21 cellular contexts compared by ENCODE assay signal in genomic region chr9:135987838-135988404, GRCh38. TPM values are rescaled to one million over a fixed set of nuclear protein-coding genes. Genes with fewer than 3 reads are reported as not detected.
A peak's percentile ranks its signal among the peaks of the same experiment; 100 is the strongest.
DNase-seq lines count a peak whose midpoint lies in the region.
"Had no signal": no experiment of that assay in that cellular context is flagged by ENCODE, and none has a peak within 500 bp of the region (broad histone marks: within the 10 kb centered on the region; RNA-seq: fewer than 3 reads in every experiment).

No MANE protein-coding gene starts in this region.

- no peak overlapping the region for H3K9ac ChIP-seq in BLaER1
- H3K9ac ChIP-seq in BLaER1 treated with 17β-estradiol and CSF1 and Interleukin-3, amounts not matched to agents 10 nM and 100 nM, result peak overlapping the region in 2 of 11 experiments; percentile 19 to 41; a peak in 1 of 22 replicates
- no peak overlapping the region for H3K9ac ChIP-seq in mesenchymal stem cell (ENCODE audit: low read length)

- H2BK12ac ChIP-seq in mesenchymal stem cell (ENCODE audit: low read length in 2 of 2), result no peak overlapping the region

- H3K18ac ChIP-seq in mesenchymal stem cell (ENCODE audit: low read depth in 1 of 2, low read length in 2 of 2), result no peak overlapping the region

- H2AK5ac ChIP-seq in mesenchymal stem cell (ENCODE audit: low read length, severe bottlenecking), result no peak overlapping the region

- DNase-seq in mesenchymal stem cell (no peak), GM19238 (ENCODE audit: insufficient read length, low spot score) (no peak), NCI-H1105 (lab: John Stamatoyannopoulos, UW) (no peak)
- DNase-seq in activated CD4-positive, CD25-positive, alpha-beta regulatory T cell (lab: John Stamatoyannopoulos, UW), result no peak
- DNase-seq: 8988T; ACHN; C1 segment of cervical spinal cord; CD4-positive, CD25-positive, alpha-beta regulatory T cell; CD8-positive, alpha-beta memory T cell; COR-L47; DMS 273 treated with DMSO at 0.1 percent for 48 hours; DMS153; DMS53; DMS79; DND-41; EL; GDM1 had no signal

- 94% methylated on average over 16 of the region's 16 CpGs for WGBS in mesenchymal stem cell

- H3K36me3 ChIP-seq in BLaER1 (no peaks in the 10 kb centered on the region), mesenchymal stem cell (ENCODE audit: control insufficient read depth in 1 of 2, insufficient read depth in 2 of 2, low read depth in 1 of 2, low read length in 2 of 2) (no peaks in the 10 kb centered on the region)
- no peaks in the 10 kb centered on the region for H3K36me3 ChIP-seq in BLaER1 treated with 17β-estradiol and CSF1 and Interleukin-3, amounts not matched to agents 10 nM and 100 nM
- H3K36me3 ChIP-seq: BE2C had no signal

- H2AFZ ChIP-seq in mesenchymal stem cell (ENCODE audit: low read depth, low read length), result no peak overlapping the region

- no peak overlapping the region for H3K14ac ChIP-seq in mesenchymal stem cell (ENCODE audit: low read length in 2 of 2)

- no peaks in the 10 kb centered on the region for H3K79me1 ChIP-seq in mesenchymal stem cell (replicated peaks; ENCODE audit: low read length, poor library complexity, severe bottlenecking)

- H2BK15ac ChIP-seq in mesenchymal stem cell (ENCODE audit: low read depth, poor library complexity, severe bottlenecking), result no peak overlapping the region

- no peak overlapping the region for H2BK5ac ChIP-seq in mesenchymal stem cell (ENCODE audit: low read depth, low read length, poor library complexity, severe bottlenecking)

- peak overlapping the region; percentile 1 for H4K91ac ChIP-seq in mesenchymal stem cell (ENCODE audit: low read length)

- H3K27me3 ChIP-seq in BLaER1, result no peaks in the 10 kb centered on the region
- no peaks in the 10 kb centered on the region for H3K27me3 ChIP-seq in BLaER1 treated with 17β-estradiol and CSF1 and Interleukin-3, amounts not matched to agents 10 nM and 100 nM
- peaks cover 6 to 66% of the 10 kb centered on the region in 2 experiments for H3K27me3 ChIP-seq in mesenchymal stem cell (ENCODE audit: control insufficient read depth in 1 of 2, insufficient read depth in 1 of 2, low read length in 2 of 2)

- H3K9me3 ChIP-seq in BLaER1 (no peaks in the 10 kb centered on the region), mesenchymal stem cell (ENCODE audit: control insufficient read depth, low read length) (no peaks in the 10 kb centered on the region)
- no peaks in the 10 kb centered on the region for H3K9me3 ChIP-seq in BLaER1 treated with 17β-estradiol and CSF1 and Interleukin-3, amounts not matched to agents 10 nM and 100 nM (replicated peaks in 1 of 11)
- H3K9me3 ChIP-seq: BE2C had no signal

- H3K23ac ChIP-seq in mesenchymal stem cell (ENCODE audit: low read length in 2 of 2), result no peak overlapping the region

- H4K8ac ChIP-seq in mesenchymal stem cell (ENCODE audit: low read length), result no peak overlapping the region

- H3K4me1 ChIP-seq in BLaER1, result peaks cover 94% of the 10 kb centered on the region
- H3K4me1 ChIP-seq in BLaER1 treated with 17β-estradiol and CSF1 and Interleukin-3, amounts not matched to agents 10 nM and 100 nM, result peaks cover 28 to 92% (median 83%) of the 10 kb centered on the region in 10 experiments
- peaks cover 10% of the 10 kb centered on the region for H3K4me1 ChIP-seq in mesenchymal stem cell (ENCODE audit: control insufficient read depth, insufficient read depth, low read depth, low read length)

- H2BK120ac ChIP-seq in mesenchymal stem cell (ENCODE audit: low read depth, low read length), result no peak overlapping the region

- H3K27ac ChIP-seq in BLaER1 (no peak overlapping the region), mesenchymal stem cell (ENCODE audit: low read length, poor library complexity, severe bottlenecking) (no peak overlapping the region)
- no peak overlapping the region for H3K27ac ChIP-seq in BLaER1 treated with 17β-estradiol and CSF1 and Interleukin-3, amounts not matched to agents 10 nM and 100 nM

- H3K4me2 ChIP-seq in BLaER1, result peak overlapping the region; percentile 85
- peak overlapping the region in 10 of 11 experiments; percentile 9 to 84 (median 78); a peak in 19 of 22 replicates for H3K4me2 ChIP-seq in BLaER1 treated with 17β-estradiol and CSF1 and Interleukin-3, amounts not matched to agents 10 nM and 100 nM
- H3K4me2 ChIP-seq in mesenchymal stem cell (ENCODE audit: low read length, poor library complexity, severe bottlenecking), result no peak overlapping the region

- no peak overlapping the region for H3K4me3 ChIP-seq in BLaER1
- H3K4me3 ChIP-seq in BLaER1 treated with 17β-estradiol and CSF1 and Interleukin-3, amounts not matched to agents 10 nM and 100 nM, result no peak overlapping the region
- no peak overlapping the region for H3K4me3 ChIP-seq in mesenchymal stem cell (ENCODE audit: insufficient read depth in 1 of 2, low read depth in 1 of 2, low read length in 2 of 2)
- H3K4me3 ChIP-seq: GM12878 had no signal

- no peak overlapping the region for H3K4ac ChIP-seq in mesenchymal stem cell (ENCODE audit: low read depth in 1 of 2, low read length in 2 of 2)

- H4K20me1 ChIP-seq in BLaER1, result no peaks in the 10 kb centered on the region
- peaks cover 0 to 4% (median 0%) of the 10 kb centered on the region in 11 experiments; a peak in 2 of 22 replicates for H4K20me1 ChIP-seq in BLaER1 treated with 17β-estradiol and CSF1 and Interleukin-3, amounts not matched to agents 10 nM and 100 nM

RNA-seq across cellular contexts. Expression of gene UBAC1, which starts 26.7 kb away (rescaled TPM):
- 28.9 TPM for polyA plus RNA-seq in mesenchymal stem cell (2013, experiment 1 of 2)
- 28.1 TPM for polyA plus RNA-seq in mesenchymal stem cell (2013, experiment 2 of 2)
